In the genomic region with DNA sequence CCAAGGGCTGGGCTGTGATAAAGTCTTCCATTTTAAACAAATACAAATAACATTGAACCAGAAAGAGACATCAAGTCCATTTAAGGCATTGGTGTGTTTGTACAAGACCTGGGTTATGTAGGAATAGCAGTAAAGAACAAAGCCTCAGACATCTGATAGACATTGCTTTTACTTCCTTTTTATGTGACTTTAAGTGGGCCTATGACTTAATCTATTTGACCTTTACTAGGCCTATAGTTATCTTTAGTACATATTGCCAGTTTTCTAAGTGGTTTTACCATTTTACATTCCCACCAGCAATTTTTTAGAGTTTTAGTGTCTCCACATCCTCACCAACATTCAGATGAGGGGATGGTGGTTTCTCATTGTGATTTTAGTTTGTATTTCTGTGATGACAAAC, we compare ENCODE assay signal across 19 cellular contexts.
"Had no signal": no experiment of that assay in that cellular context is flagged by ENCODE, and none has a peak within 500 bp of the region (broad histone marks: within the 10 kb centered on the region; RNA-seq: fewer than 3 reads in every experiment).

No MANE protein-coding gene starts in this region.

- H3K9me3 ChIP-seq: heart right ventricle, ovary, prostate gland, spleen, thyroid gland, upper lobe of right lung had no signal

- H3K4me1 Mint-ChIP-seq: activated CD4-positive, alpha-beta memory T cell treated with anti-CD3 and anti-CD28 coated beads, Interleukin-2, amount 10 ng/mL, durations not matched to agents 7 days and 5 days; activated CD4-positive, alpha-beta T cell treated with anti-CD3 and anti-CD28 coated beads, Interleukin-2, amount 10 ng/mL, durations not matched to agents 24 days and 14 days; activated naive CD8-positive, alpha-beta T cell treated with anti-CD3 and anti-CD28 coated beads, Interleukin-2, amount 10 ng/mL, durations not matched to agents 7 days and 5 days had no signal

- H3K36me3 ChIP-seq: heart right ventricle, ovary, prostate gland, spleen, thyroid gland, upper lobe of right lung had no signal

- H3K27me3 Mint-ChIP-seq: activated CD4-positive, alpha-beta memory T cell treated with anti-CD3 and anti-CD28 coated beads, Interleukin-2, amount 10 ng/mL, durations not matched to agents 7 days and 5 days; activated CD4-positive, alpha-beta T cell treated with anti-CD3 and anti-CD28 coated beads, Interleukin-2, amount 10 ng/mL, durations not matched to agents 24 days and 14 days; activated naive CD8-positive, alpha-beta T cell treated with anti-CD3 and anti-CD28 coated beads, Interleukin-2, amount 10 ng/mL, durations not matched to agents 7 days and 5 days; natural killer cell treated with Interleukin-12 subunit alpha and Interleukin-12 subunit beta and Interleukin-15 and Interleukin-18, amount 100 ng/mL, for 72 hours had no signal

- H3K4me1 ChIP-seq: heart right ventricle, prostate gland, spleen, upper lobe of right lung had no signal

- H3K36me3 Mint-ChIP-seq: natural killer cell treated with Interleukin-12 subunit alpha and Interleukin-12 subunit beta and Interleukin-15 and Interleukin-18, amount 100 ng/mL, for 72 hours had no signal

- DNase-seq: activated CD4-positive, alpha-beta memory T cell treated with anti-CD3 and anti-CD28 coated beads, Interleukin-2, amount 10 ng/mL, durations not matched to agents 7 days and 5 days; activated CD4-positive, alpha-beta T cell treated with anti-CD3 and anti-CD28 coated beads, Interleukin-2, amount 10 ng/mL, durations not matched to agents 24 days and 14 days; activated effector memory CD4-positive, alpha-beta T cell treated with Interleukin-2 at 50 U/mL for 16 hours; activated naive CD4-positive, alpha-beta T cell treated with anti-CD3 and anti-CD28 coated beads for 36 hours; activated naive CD8-positive, alpha-beta T cell treated with anti-CD3 and anti-CD28 coated beads, Interleukin-2, amount 10 ng/mL, durations not matched to agents 7 days and 5 days; activated T-cell treated with anti-CD3 and anti-CD28 coated beads, Interleukin-2, amount 50 U/mL, for 72 hours; amniotic stem cell; heart right ventricle; islet precursor cell; left cardiac atrium; ovary; spleen; stimulated activated CD4-positive, alpha-beta T cell treated with anti-CD3 and anti-CD28 coated beads, Interleukin-4, amount 100 ng/mL, for 1 hour; stimulated activated naive CD8-positive, alpha-beta T cell treated with anti-CD3 and anti-CD28 coated beads, Interleukin-15, Interleukin-2, amounts not matched to agents 100 U/mL and 50 U/mL, for 24 hours; thyroid gland; upper lobe of right lung had no signal

- H3K27ac Mint-ChIP-seq: activated CD4-positive, alpha-beta memory T cell treated with anti-CD3 and anti-CD28 coated beads, Interleukin-2, amount 10 ng/mL, durations not matched to agents 7 days and 5 days; activated CD4-positive, alpha-beta T cell treated with anti-CD3 and anti-CD28 coated beads, Interleukin-2, amount 10 ng/mL, durations not matched to agents 24 days and 14 days; activated naive CD4-positive, alpha-beta T cell treated with anti-CD3 and anti-CD28 coated beads for 36 hours; activated naive CD8-positive, alpha-beta T cell treated with anti-CD3 and anti-CD28 coated beads, Interleukin-2, amount 10 ng/mL, durations not matched to agents 7 days and 5 days; activated T-cell treated with anti-CD3 and anti-CD28 coated beads, Interleukin-2, amount 50 U/mL, for 72 hours; natural killer cell treated with Interleukin-12 subunit alpha and Interleukin-12 subunit beta and Interleukin-15 and Interleukin-18, amount 100 ng/mL, for 72 hours had no signal

- H3K4me3 Mint-ChIP-seq: activated CD4-positive, alpha-beta memory T cell treated with anti-CD3 and anti-CD28 coated beads, Interleukin-2, amount 10 ng/mL, durations not matched to agents 7 days and 5 days; activated CD4-positive, alpha-beta T cell treated with anti-CD3 and anti-CD28 coated beads, Interleukin-2, amount 10 ng/mL, durations not matched to agents 24 days and 14 days; activated naive CD4-positive, alpha-beta T cell treated with anti-CD3 and anti-CD28 coated beads for 36 hours; activated naive CD8-positive, alpha-beta T cell treated with anti-CD3 and anti-CD28 coated beads, Interleukin-2, amount 10 ng/mL, durations not matched to agents 7 days and 5 days; activated T-cell treated with anti-CD3 and anti-CD28 coated beads, Interleukin-2, amount 50 U/mL, for 72 hours; natural killer cell treated with Interleukin-12 subunit alpha and Interleukin-12 subunit beta and Interleukin-15 and Interleukin-18, amount 100 ng/mL, for 72 hours had no signal

- H3K4me3 ChIP-seq: heart right ventricle, ovary, prostate gland, spleen, thyroid gland, upper lobe of right lung had no signal

- H3K9me3 Mint-ChIP-seq: activated CD4-positive, alpha-beta memory T cell treated with anti-CD3 and anti-CD28 coated beads, Interleukin-2, amount 10 ng/mL, durations not matched to agents 7 days and 5 days; activated CD4-positive, alpha-beta T cell treated with anti-CD3 and anti-CD28 coated beads, Interleukin-2, amount 10 ng/mL, durations not matched to agents 24 days and 14 days; activated naive CD4-positive, alpha-beta T cell treated with anti-CD3 and anti-CD28 coated beads for 36 hours; activated naive CD8-positive, alpha-beta T cell treated with anti-CD3 and anti-CD28 coated beads, Interleukin-2, amount 10 ng/mL, durations not matched to agents 7 days and 5 days; activated T-cell treated with anti-CD3 and anti-CD28 coated beads, Interleukin-2, amount 50 U/mL, for 72 hours; natural killer cell treated with Interleukin-12 subunit alpha and Interleukin-12 subunit beta and Interleukin-15 and Interleukin-18, amount 100 ng/mL, for 72 hours had no signal

- H3K27ac ChIP-seq: epithelial cell of prostate, heart right ventricle, ovary, prostate gland, spleen, upper lobe of right lung had no signal

- ATAC-seq: activated T-cell treated with anti-CD3 and anti-CD28 coated beads, Interleukin-2, amount 50 U/mL, for 72 hours; heart right ventricle; left cardiac atrium; natural killer cell treated with Interleukin-12 subunit alpha and Interleukin-12 subunit beta and Interleukin-15 and Interleukin-18, amount 100 ng/mL, for 72 hours; stimulated activated naive CD8-positive, alpha-beta T cell treated with anti-CD3 and anti-CD28 coated beads, Interleukin-15, Interleukin-2, amounts not matched to agents 100 U/mL and 50 U/mL, for 24 hours; upper lobe of right lung had no signal
